Comparison of ENCODE assay signal across 8 cellular contexts in the genomic region with DNA sequence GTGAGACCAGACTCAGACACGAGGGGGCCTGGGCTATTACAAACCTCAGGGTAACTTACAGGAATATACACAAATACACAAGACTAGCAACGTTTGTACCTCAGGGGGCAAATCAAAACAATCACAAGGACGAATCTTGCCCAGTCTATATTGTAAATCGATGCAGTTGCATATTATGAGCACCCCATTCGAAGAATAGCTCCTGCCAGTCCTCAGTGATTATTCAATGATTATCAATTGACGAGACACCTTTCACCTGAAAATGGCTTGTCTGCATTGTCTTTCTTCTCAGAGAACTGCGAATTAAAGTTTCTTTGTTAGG. TPM values are rescaled to one million over a fixed set of nuclear protein-coding genes. Genes with fewer than 3 reads are reported as not detected.
DNase-seq lines count a peak whose midpoint lies in the region; ATAC-seq and TF ChIP-seq lines count a peak whose summit lies in the region.

No MANE protein-coding gene starts in this region.

- H3K36me3 ChIP-seq in HAP-1 (replicated peaks) (no peaks in the 10 kb centered on the region), smooth muscle cell (ENCODE audit: low read depth) (no peaks in the 10 kb centered on the region)

- no peaks in the 10 kb centered on the region for H4K20me1 ChIP-seq in smooth muscle cell (ENCODE audit: low read depth)

- no peak overlapping the region for H3K9ac ChIP-seq in smooth muscle cell (ENCODE audit: low read depth)

- in situ Hi-C loops in HAP-1 (cut with MboI; ENCODE audit: low sequenced_read_pairs): no loop called here

- H3K4me2 ChIP-seq in smooth muscle cell: peak overlapping the region; percentile 94

- no peak for DNase-seq in HAP-1 (ENCODE audit: low spot score in 2 of 2)
- DNase-seq in hepatic stellate cell (ENCODE audit: low spot score): peak; percentile 6
- no peak for DNase-seq in smooth muscle cell (lab: John Stamatoyannopoulos, UW; ENCODE audit: unreplicated experiment)
- DNase-seq in NCI-H1436 (lab: John Stamatoyannopoulos, UW): no peak
- DNase-seq in OCI-M1 (lab: John Stamatoyannopoulos, UW): no peak
- no peak for DNase-seq in erythroblast (lab: John Stamatoyannopoulos, UW)

- H3K4me1 ChIP-seq in HAP-1: peaks cover 9% of the 10 kb centered on the region
- peaks cover 18% of the 10 kb centered on the region for H3K4me1 ChIP-seq in smooth muscle cell (ENCODE audit: low read depth)

- WGBS in smooth muscle cell (ENCODE audit: low lambda C conversion rate): 9% methylated on average over 7 of the region's 7 CpGs

- H3K27me3 ChIP-seq in HAP-1 (ENCODE audit: low read depth) (peaks cover 66% of the 10 kb centered on the region), smooth muscle cell (ENCODE audit: low read depth) (peaks cover 38% of the 10 kb centered on the region)

- H3K4me3 ChIP-seq in HAP-1: peak overlapping the region; percentile 27
- H3K4me3 ChIP-seq in WI38 (ENCODE audit: low read depth, low read length): peak overlapping the region; percentile 63
- H3K4me3 ChIP-seq in smooth muscle cell: peak overlapping the region; percentile 74

- H2AFZ ChIP-seq in smooth muscle cell (ENCODE audit: low read depth): peak overlapping the region; percentile 95

- TF ChIP-seq POLR2A in GM18505 (IDR thresholded peaks at IDR 0.05; ENCODE audit: borderline replicate concordance, extremely low read depth, insufficient read depth, insufficient read length) (no peak), erythroblast (IDR thresholded peaks at IDR 0.05; ENCODE audit: low read length) (no peak)

- TF ChIP-seq CTCF in WI38 (IDR thresholded peaks at IDR 0.05; ENCODE audit: low read depth, low read length) (no peak), smooth muscle cell (IDR thresholded peaks at IDR 0.05; ENCODE audit: borderline replicate concordance, insufficient read depth, poor library complexity, severe bottlenecking) (no peak)

- H3K9me3 ChIP-seq in HAP-1 (no peaks in the 10 kb centered on the region), smooth muscle cell (replicated peaks; ENCODE audit: low read depth) (no peaks in the 10 kb centered on the region)

- no peaks in the 10 kb centered on the region for H3F3A ChIP-seq in smooth muscle cell (ENCODE audit: low read depth)

- H3K27ac ChIP-seq in smooth muscle cell (ENCODE audit: low read depth): no peak overlapping the region

- no peaks in the 10 kb centered on the region for H3K79me2 ChIP-seq in smooth muscle cell (ENCODE audit: low read depth)

- ATAC-seq in GM18505 (IDR thresholded peaks at IDR 0.05; ENCODE audit: unreplicated experiment): no peak

RNA-seq across cellular contexts. Expression of a gene that starts 24.6 kb away (rescaled TPM):
- 40.4 and 48.3 TPM in 2 replicates for total RNA-seq in smooth muscle cell
- polyA plus RNA-seq in smooth muscle cell: 20.3 and 22.0 TPM in 2 replicates
